In the genomic region with DNA sequence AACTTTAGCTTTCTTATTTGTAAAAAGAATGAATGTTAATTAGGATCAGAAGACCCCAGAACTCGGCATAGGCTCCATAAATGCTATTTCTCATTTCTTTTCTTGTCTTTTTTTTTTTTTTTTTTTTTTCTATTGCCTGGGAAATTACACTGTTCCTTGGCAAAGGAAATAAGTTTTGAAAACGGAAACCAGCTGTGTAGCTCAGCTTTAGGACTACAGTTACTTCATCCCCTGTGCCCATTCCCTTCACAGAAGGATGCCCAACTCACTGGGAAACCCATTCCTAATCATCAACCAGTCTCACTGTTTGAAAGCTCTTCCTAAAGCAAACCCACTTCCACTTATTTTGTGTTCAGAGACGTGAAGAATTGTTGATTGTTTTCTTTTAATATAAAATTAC, we compare ENCODE assay signal across 19 cellular contexts.
"Had no signal": no experiment of that assay in that cellular context is flagged by ENCODE, and none has a peak within 500 bp of the region (broad histone marks: within the 10 kb centered on the region; RNA-seq: fewer than 3 reads in every experiment).

No MANE protein-coding gene starts in this region.

- ATAC-seq: gastrocnemius medialis; heart left ventricle; left cardiac atrium; right lobe of liver; stimulated activated effector memory CD8-positive, alpha-beta T cell treated with anti-CD3 and anti-CD28 coated beads, Interleukin-12 subunit alpha, Interleukin-12 subunit beta, amount 100 ng/mL, for 72 hours; stimulated activated naive CD8-positive, alpha-beta T cell treated with anti-CD3 and anti-CD28 coated beads, Interleukin-15, amount 100 ng/mL, for 72 hours had no signal

- DNase-seq: activated CD4-positive, alpha-beta T cell treated with anti-CD3 and anti-CD28 coated beads for 1 hour; activated gamma-delta T cell treated with Interleukin-2 at 50 U/mL for 16 hours; activated T-cell treated with anti-CD3 and anti-CD28 coated beads, Interleukin-2, amount 50 U/mL, for 1 hour; aorta; brain microvascular endothelial cell; gastrocnemius medialis; heart left ventricle; islet precursor cell; left cardiac atrium; nephron progenitor cell; right lobe of liver; small intestine; stimulated activated CD4-positive, alpha-beta T cell treated with anti-CD3 and anti-CD28 coated beads, Interleukin-2, amount 100 ng/mL, for 24 hours; stimulated activated naive CD8-positive, alpha-beta T cell treated with anti-CD3 and anti-CD28 coated beads, Interleukin-15, amount 100 ng/mL, for 72 hours; WERI-Rb-1 had no signal

- H3K4me1 ChIP-seq: gastrocnemius medialis, parathyroid adenoma had no signal

- H3K4me3 ChIP-seq: coronary artery, gastrocnemius medialis, heart left ventricle, right lobe of liver, tibial nerve had no signal

- H3K79me2 ChIP-seq: parathyroid adenoma had no signal

- H3K27ac ChIP-seq: brain microvascular endothelial cell, coronary artery, gastrocnemius medialis, heart left ventricle, parathyroid adenoma, right lobe of liver, tibial nerve, WERI-Rb-1 had no signal

- H3K36me3 ChIP-seq: brain microvascular endothelial cell, gastrocnemius medialis, heart left ventricle, right lobe of liver, tibial nerve, WERI-Rb-1 had no signal

- H3K27me3 ChIP-seq: brain microvascular endothelial cell, gastrocnemius medialis, heart left ventricle, right lobe of liver, tibial nerve had no signal

- H2AFZ ChIP-seq: parathyroid adenoma had no signal

- H3K9me3 ChIP-seq: gastrocnemius medialis, heart left ventricle, right lobe of liver, tibial nerve had no signal
